Comparison of ENCODE assay signal across 17 cellular contexts in the genomic region with DNA sequence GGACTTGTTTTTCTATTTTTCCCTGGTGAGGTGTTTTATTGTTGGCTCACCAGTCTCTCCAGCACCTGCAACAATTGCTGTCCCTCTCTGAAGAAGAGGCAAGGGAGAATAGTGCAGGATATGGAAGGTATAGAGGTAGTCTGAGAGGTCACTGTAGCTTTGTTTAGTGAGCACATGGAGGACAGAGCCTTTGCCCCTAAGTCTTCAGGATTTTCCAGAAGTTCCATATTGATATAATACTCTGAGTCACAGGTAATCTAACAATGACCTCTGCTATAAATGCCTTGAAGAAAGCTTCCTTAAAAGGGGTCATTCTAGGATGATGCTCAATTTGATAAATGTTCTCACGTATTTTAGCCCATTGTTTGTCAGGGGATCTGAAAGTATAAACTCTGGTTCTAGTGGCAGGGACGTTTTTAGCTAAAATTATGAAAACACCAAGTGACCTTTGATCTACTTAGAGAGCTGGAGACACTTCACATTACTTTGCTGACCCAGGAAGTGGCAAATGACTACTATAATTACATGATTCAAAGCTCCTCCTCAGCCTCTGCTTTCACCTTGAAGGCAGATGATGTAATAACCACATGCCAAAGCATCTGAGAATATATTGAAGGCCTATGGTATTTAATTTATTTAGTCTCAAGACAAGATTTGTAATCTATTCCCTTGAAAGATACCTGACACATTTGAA.
DNase-seq lines count a peak whose midpoint lies in the region; ATAC-seq, FAIRE-seq and TF ChIP-seq lines count a peak whose summit lies in the region.
"Had no signal": no experiment of that assay in that cellular context is flagged by ENCODE, and none has a peak within 500 bp of the region (broad histone marks: within the 10 kb centered on the region; RNA-seq: fewer than 3 reads in every experiment).

No MANE protein-coding gene starts in this region.

- no peaks in the 10 kb centered on the region for H3K9me3 ChIP-seq in adipocyte (ENCODE audit: control insufficient read depth, low read length)
- H3K9me3 ChIP-seq in neuronal stem cell (replicated peaks in 1 of 2; ENCODE audit: control insufficient read depth in 2 of 2, insufficient read depth in 1 of 2, low read depth in 1 of 2, low read length in 2 of 2), result peaks cover 0 to 1% of the 10 kb centered on the region in 2 donors
- H3K9me3 ChIP-seq in H9 (ENCODE audit: control insufficient read depth, low read depth, low read length), result no peaks in the 10 kb centered on the region
- H3K9me3 ChIP-seq: adrenal gland had no signal

- H3K9me3 Mint-ChIP-seq in H9, result no peaks in the 10 kb centered on the region

- no peak overlapping the region for H2BK12ac ChIP-seq in neuronal stem cell (ENCODE audit: low read length)
- H2BK12ac ChIP-seq in H9 (ENCODE audit: insufficient read length, low read depth, low read length), result no peak overlapping the region

- H2BK15ac ChIP-seq in neuronal stem cell (ENCODE audit: low read length) (no peak overlapping the region), H9 (ENCODE audit: low read depth, low read length) (no peak overlapping the region)

- H3K4me3 Mint-ChIP-seq in H9, result no peak overlapping the region
- H3K4me3 Mint-ChIP-seq: activated T-cell treated with anti-CD3 and anti-CD28 coated beads, Interleukin-2, amount 50 U/mL, for 72 hours had no signal

- H3T11ph ChIP-seq in H9 (ENCODE audit: low read length), result no peak overlapping the region

- H3K4me2 ChIP-seq in neuronal stem cell (ENCODE audit: insufficient read depth, low read length, poor library complexity, severe bottlenecking) (no peak overlapping the region), H9 (ENCODE audit: insufficient read depth, insufficient read length, low read length) (no peak overlapping the region)

- no peak overlapping the region for H2AK5ac ChIP-seq in neuronal stem cell (ENCODE audit: low read depth, low read length)
- H2AK5ac ChIP-seq in H9 (ENCODE audit: insufficient read length, low read length), result no peak overlapping the region

- H3K4ac ChIP-seq in neuronal stem cell (ENCODE audit: low read length) (no peak overlapping the region), H9 (ENCODE audit: low read depth, low read length) (no peak overlapping the region)

- H3K14ac ChIP-seq in neuronal stem cell (ENCODE audit: low read length), result no peak overlapping the region
- no peak overlapping the region for H3K14ac ChIP-seq in H9 (ENCODE audit: insufficient read depth, low read length)

- no peaks in the 10 kb centered on the region for H3K36me3 ChIP-seq in adipocyte (ENCODE audit: control insufficient read depth, insufficient read depth, low read length, severe bottlenecking)
- H3K36me3 ChIP-seq in neuronal stem cell (replicated peaks in 1 of 2; ENCODE audit: control insufficient read depth in 2 of 2, insufficient read depth in 2 of 2, low read length in 2 of 2), result no peaks in the 10 kb centered on the region
- H3K36me3 ChIP-seq: adrenal gland had no signal

- H3K27me3 ChIP-seq in adipocyte (replicated peaks; ENCODE audit: control insufficient read depth, insufficient read depth, low read length) (peaks cover 1% of the 10 kb centered on the region), neuronal stem cell (ENCODE audit: control insufficient read depth in 3 of 3, insufficient read depth in 3 of 3, low read depth in 1 of 3, low read length in 3 of 3) (no peaks in the 10 kb centered on the region), H9 (ENCODE audit: insufficient read depth, low read length) (no peaks in the 10 kb centered on the region)
- H3K27me3 ChIP-seq: adrenal gland had no signal

- no peak overlapping the region for H3K56ac ChIP-seq in H9 (ENCODE audit: insufficient read length, low read depth, low read length)

- no peak overlapping the region for H3K18ac ChIP-seq in neuronal stem cell (ENCODE audit: low read length)
- H3K18ac ChIP-seq in H9 (ENCODE audit: insufficient read length, low read depth, low read length), result no peak overlapping the region

- ATAC-seq in GM18868 (IDR thresholded peaks at IDR 0.05; ENCODE audit: unreplicated experiment), result peak; percentile 70
- ATAC-seq: activated T-cell treated with anti-CD3 and anti-CD28 coated beads, Interleukin-2, amount 50 U/mL, for 72 hours; Panc1 had no signal

- no peaks in the 10 kb centered on the region for H3K79me2 ChIP-seq in H9 (ENCODE audit: insufficient read depth, low read length)

- no peak overlapping the region for H4K91ac ChIP-seq in neuronal stem cell (ENCODE audit: low read depth, low read length, poor library complexity)
- no peak overlapping the region for H4K91ac ChIP-seq in H9 (ENCODE audit: insufficient read length, low read depth, low read length)

- H2AFZ ChIP-seq in neuronal stem cell (ENCODE audit: low read length), result peak overlapping the region; percentile 8
- H2AFZ ChIP-seq in H9 (ENCODE audit: low read length), result no peak overlapping the region

- no peak overlapping the region for H4K8ac ChIP-seq in neuronal stem cell (ENCODE audit: low read depth, low read length)
- H4K8ac ChIP-seq in H9 (replicated peaks; ENCODE audit: insufficient read length, low read depth, low read length), result no peak overlapping the region

- no CpG with 5 or more reads among the region's 2 CpGs for WGBS in neuronal stem cell (ENCODE audit: extremely low coverage in 2 of 2, insufficient read length in 2 of 2, insufficient replicate concordance in 1 of 2), 2 donors
- WGBS in H9 (ENCODE audit: extremely low coverage, insufficient read length, low lambda C conversion rate), result no CpG with 5 or more reads among the region's 2 CpGs

- no peak overlapping the region for H2BK120ac ChIP-seq in neuronal stem cell (ENCODE audit: low read depth, low read length)
- no peak overlapping the region for H2BK120ac ChIP-seq in H9 (ENCODE audit: low read depth, low read length, poor library complexity, severe bottlenecking)

- H2BK5ac ChIP-seq in neuronal stem cell (ENCODE audit: low read length) (no peak overlapping the region), H9 (ENCODE audit: insufficient read length, low read length) (no peak overlapping the region)

- H3K4me3 ChIP-seq in adipocyte (ENCODE audit: low read length) (no peak overlapping the region), neuronal stem cell (ENCODE audit: low read length in 2 of 2) (no peak overlapping the region)
- H3K4me3 ChIP-seq: adrenal gland had no signal

- no peaks in the 10 kb centered on the region; a peak in 1 of 7 replicates for H3K36me3 Mint-ChIP-seq in H9 (ENCODE audit: insufficient read depth in 1 of 3, low read depth in 3 of 3)

- no peaks in the 10 kb centered on the region for H3K23me2 ChIP-seq in H9 (ENCODE audit: insufficient read length, low read depth, low read length, poor library complexity, severe bottlenecking)

- peak; percentile 8 for DNase-seq in HT-29 (ENCODE audit: low spot score)
- peak; percentile 23 for DNase-seq in adipocyte (ENCODE audit: low read depth)
- DNase-seq in neuronal stem cell (ENCODE audit: low spot score), result no peak
- DNase-seq in H9, result no peak
- DNase-seq in activated CD4-positive, alpha-beta T cell treated with anti-CD3 and anti-CD28 coated beads for 4 hours, result no peak
- DNase-seq in GM19239 (ENCODE audit: insufficient read length, low spot score), result no peak
- DNase-seq: activated CD4-positive, alpha-beta T cell treated with anti-CD3 and anti-CD28 coated beads, Interleukin-2, amount 50 U/mL, for 1 hour; activated T-cell treated with anti-CD3 and anti-CD28 coated beads, Interleukin-2, amount 50 U/mL, for 72 hours; adrenal gland; cortex of kidney; GF-D8; NCI-H2171 treated with DMSO at 0.1 percent for 48 hours; substantia nigra; T-helper 2 cell had no signal

- no peak overlapping the region for H3K27ac Mint-ChIP-seq in H9
- H3K27ac Mint-ChIP-seq: activated T-cell treated with anti-CD3 and anti-CD28 coated beads, Interleukin-2, amount 50 U/mL, for 72 hours had no signal

- H3K27me3 Mint-ChIP-seq in H9 (ENCODE audit: low read depth), result no peaks in the 10 kb centered on the region

- H3K4me1 Mint-ChIP-seq in H9, result peaks cover 6 to 7% of the 10 kb centered on the region in 2 experiments

- no peak overlapping the region for H3K9ac ChIP-seq in adipocyte (ENCODE audit: low read length)
- H3K9ac ChIP-seq in neuronal stem cell (ENCODE audit: low read depth, low read length, poor library complexity), result no peak overlapping the region
- H3K9ac ChIP-seq in H9 (ENCODE audit: extremely low read depth, insufficient read length, low read length), result no peak overlapping the region

- H3K79me1 ChIP-seq in neuronal stem cell (ENCODE audit: low read depth, low read length) (no peaks in the 10 kb centered on the region), H9 (ENCODE audit: insufficient read depth, low read depth, low read length, poor library complexity, severe bottlenecking) (no peaks in the 10 kb centered on the region)

- FAIRE-seq in GM19239 (lab: Jason Lieb, UNC), result no peak

- H3K4me1 ChIP-seq in adipocyte (ENCODE audit: control insufficient read depth, insufficient read depth, low read length), result no peaks in the 10 kb centered on the region
- H3K4me1 ChIP-seq in neuronal stem cell (ENCODE audit: control insufficient read depth in 2 of 2, insufficient read depth in 1 of 2, low read depth in 1 of 2, low read length in 2 of 2), result peaks cover 0 to 3% of the 10 kb centered on the region in 2 donors
- H3K4me1 ChIP-seq in H9 (ENCODE audit: insufficient read depth, low read length), result no peaks in the 10 kb centered on the region
- H3K4me1 ChIP-seq: adrenal gland had no signal

- H2BK20ac ChIP-seq in H9 (ENCODE audit: low read depth, low read length, poor library complexity, severe bottlenecking), result no peak overlapping the region

- TF ChIP-seq CTCF in H9 (conservative IDR thresholded peaks at IDR 0.05), result no peak

- H4K5ac ChIP-seq in H9 (ENCODE audit: insufficient read length, low read depth, low read length), result no peak overlapping the region

- H3K23ac ChIP-seq in neuronal stem cell (ENCODE audit: low read depth, low read length, poor library complexity) (no peak overlapping the region), H9 (ENCODE audit: insufficient read length, low read depth, low read length) (no peak overlapping the region)

- H4K20me1 ChIP-seq in H9 (ENCODE audit: control insufficient read depth, insufficient read depth, insufficient read length), result no peaks in the 10 kb centered on the region

- H3K27ac ChIP-seq in neuronal stem cell (replicated peaks; ENCODE audit: low read length), result no peak overlapping the region
- H3K27ac ChIP-seq in H9 (ENCODE audit: insufficient read length, low read depth, low read length), result no peak overlapping the region
- H3K27ac ChIP-seq: adrenal gland, C4-2B had no signal

Comparison
In these comparisons a context has a peak if more than half of its experiments do, and no peak if none do; other contexts are left out.
1. DNase-seq: peak in HT-29 (single experiment) and adipocyte (single experiment); none in neuronal stem cell (single experiment), H9 (single experiment), activated CD4-positive, alpha-beta T cell treated with anti-CD3 and anti-CD28 coated beads for 4 hours (0 of 2) and GM19239 (single experiment).